1 cellular context compared by ENCODE assay signal in genomic region chr17:40321502-40322416, GRCh38.
TF ChIP-seq lines count a peak whose summit lies in the region.

No MANE protein-coding gene starts in this region.

TF ChIP-seq in HepG2, 621 proteins besides CTCF, POLR2A, EP300 and RAD21:
- no peak for TF ChIP-seq MYPOP (CRISPR knock-in tag; IDR thresholded peaks at IDR 0.05)
- peak; percentile 26; the same call in 1 of the 2 replicates for TF ChIP-seq GABPA (IDR thresholded peaks at IDR 0.05; ENCODE audit: low read depth, low read length)
- no peak for TF ChIP-seq GABPA (CRISPR knock-in tag; IDR thresholded peaks at IDR 0.05; ENCODE audit: low read depth)
- no peak for TF ChIP-seq NFE2 (CRISPR knock-in tag; IDR thresholded peaks at IDR 0.05)
- no peak for TF ChIP-seq MIER3 (CRISPR knock-in tag; IDR thresholded peaks at IDR 0.05; ENCODE audit: borderline replicate concordance)
- TF ChIP-seq GABPB1 (CRISPR knock-in tag; IDR thresholded peaks at IDR 0.05), result no peak
- no peak for TF ChIP-seq MXD4 (CRISPR knock-in tag; IDR thresholded peaks at IDR 0.05)
- TF ChIP-seq MLX (CRISPR knock-in tag; IDR thresholded peaks at IDR 0.05), result no peak
- no peak for TF ChIP-seq TCF7 (IDR thresholded peaks at IDR 0.05; ENCODE audit: low read depth)
- TF ChIP-seq NCOA5 (CRISPR knock-in tag; IDR thresholded peaks at IDR 0.05), result no peak
